8 cellular contexts compared by ENCODE assay signal in genomic region chr17:31936615-31937609, GRCh38. TPM values are rescaled to one million over a fixed set of nuclear protein-coding genes. Genes with fewer than 3 reads are reported as not detected.
DNase-seq lines count a peak whose midpoint lies in the region; ATAC-seq and TF ChIP-seq lines count a peak whose summit lies in the region.
"Not testable (repeated sequence)": the region's sequence is repeated elsewhere in the genome, so short reads cannot be mapped to it uniquely, and the experiment has no call there.

TSS of gene SUZ12 (plus strand) at chr17:31937007. CDS start at chr17:31937247, 240 bp downstream.

- not testable (repeated sequence) for H3K4me1 Mint-ChIP-seq in glutamatergic neuron (ENCODE audit: low read depth, unreplicated experiment)

- ATAC-seq in HG02623 (IDR thresholded peaks at IDR 0.05; ENCODE audit: unreplicated experiment), result peak; percentile 90
- peak; percentile 97 for ATAC-seq in omental fat pad (ENCODE audit: low FRiP score)

- H3K9me3 Mint-ChIP-seq in glutamatergic neuron (ENCODE audit: unreplicated experiment), result not testable (repeated sequence)

- not testable (repeated sequence) for H3K27me3 Mint-ChIP-seq in glutamatergic neuron (ENCODE audit: unreplicated experiment)

- not testable (repeated sequence) for H3K36me3 Mint-ChIP-seq in glutamatergic neuron (ENCODE audit: unreplicated experiment)

- peak within 1 kb of the TSS; percentile 85 for H3K4me3 Mint-ChIP-seq in glutamatergic neuron (ENCODE audit: unreplicated experiment)

- peak within 1 kb of the TSS; percentile 80 for H3K27ac Mint-ChIP-seq in glutamatergic neuron (ENCODE audit: unreplicated experiment)

- DNase-seq in GM10266 (ENCODE audit: extremely low spot score), result peak; percentile 56
- peak; percentile 81 for DNase-seq in NCI-H1105 treated with DMSO at 0.1 percent for 48 hours (lab: John Stamatoyannopoulos, UW)
- peak; percentile 68 for DNase-seq in SKM-1 treated with dmso at 0.1 percent for 144 hours (lab: John Stamatoyannopoulos, UW; ENCODE audit: unreplicated experiment)
- peak; percentile 89 for DNase-seq in activated naive CD4-positive, alpha-beta T cell treated with anti-CD3 and anti-CD28 coated beads, Interleukin-2, amount 50 U/mL, for 16 hours
- peak; percentile 89 for DNase-seq in glutamatergic neuron
- peak; percentile 37 for DNase-seq in omental fat pad (ENCODE audit: low spot score)
- peak; percentile 85 for DNase-seq in superior temporal gyrus (ENCODE audit: extremely low spot score)

- not testable (repeated sequence) for TF ChIP-seq CTCF in GM10266 (IDR thresholded peaks at IDR 0.05; ENCODE audit: control insufficient read depth, insufficient read depth, low read depth, missing control alignments); glutamatergic neuron (IDR thresholded peaks at IDR 0.05; ENCODE audit: partially characterized antibody, unreplicated experiment); omental fat pad (IDR thresholded peaks at IDR 0.05)

RNA-seq across cellular contexts. Expression of gene SUZ12, which starts in this region (rescaled TPM):
- total RNA-seq in glutamatergic neuron (ENCODE audit: unreplicated experiment), result 23.8 TPM
- 10 to 100 TPM; 14.6 to 21.8 (median 17.5) TPM for total RNA-seq in omental fat pad

Comparison
In these comparisons a context has a peak if more than half of its experiments do, and no peak if none do; other contexts are left out.
1. Peak in every context shown above with its lines: DNase-seq and ATAC-seq.
2. DNase-seq: peak in every context shown above with its lines; median percentile 89 in activated naive CD4-positive, alpha-beta T cell treated with anti-CD3 and anti-CD28 coated beads, Interleukin-2, amount 50 U/mL, for 16 hours; 89 in glutamatergic neuron; 85 in superior temporal gyrus; 81 in NCI-H1105 treated with DMSO at 0.1 percent for 48 hours; 68 in SKM-1 treated with dmso at 0.1 percent for 144 hours; 56 in GM10266; 37 in omental fat pad.